Comparison of ENCODE assay signal across 17 cellular contexts in genomic region chr22:48942698-48943566, GRCh38.
DNase-seq lines count a peak whose midpoint lies in the region; ATAC-seq and TF ChIP-seq lines count a peak whose summit lies in the region.
"Had no signal": no experiment of that assay in that cellular context is flagged by ENCODE, and none has a peak within 500 bp of the region (broad histone marks: within the 10 kb centered on the region; RNA-seq: fewer than 3 reads in every experiment).

No MANE protein-coding gene starts in this region.

- TF ChIP-seq CTCF in dorsolateral prefrontal cortex (IDR thresholded peaks at IDR 0.05 in 54 of 56, conservative IDR thresholded peaks at IDR 0.05 in 2 of 56; ENCODE audit: low read depth in 1 of 56, partially characterized antibody in 56 of 56) = no peak

- peak overlapping the region in 1 of 59 donors; percentile 29 for H3K4me3 ChIP-seq in dorsolateral prefrontal cortex
- H3K4me3 ChIP-seq: breast epithelium, skin epidermis had no signal

- no peak overlapping the region for H3K27ac Mint-ChIP-seq in stimulated activated naive CD8-positive, alpha-beta T cell treated with anti-CD3 and anti-CD28 coated beads, Interleukin-15, amount 100 ng/mL, for 72 hours
- H3K27ac Mint-ChIP-seq: WTC11 had no signal

- H3K9me3 Mint-ChIP-seq in stimulated activated naive CD8-positive, alpha-beta T cell treated with anti-CD3 and anti-CD28 coated beads, Interleukin-15, amount 100 ng/mL, for 72 hours = no peaks in the 10 kb centered on the region
- H3K9me3 Mint-ChIP-seq: WTC11 had no signal

- no peak overlapping the region for H3K4me3 Mint-ChIP-seq in stimulated activated naive CD8-positive, alpha-beta T cell treated with anti-CD3 and anti-CD28 coated beads, Interleukin-15, amount 100 ng/mL, for 72 hours
- H3K4me3 Mint-ChIP-seq: WTC11 had no signal

- intact Hi-C loops in dorsolateral prefrontal cortex (cut with DNase I) = loop anchor here in 1 of 2 donors (2.0 to 10.0 kb wide), 4 partner anchors 20 to 692 kb away; no protein-coding TSS in a partner anchor

- peak in 4 of 10 donors; percentile 9 to 44 (median 36) for DNase-seq in dorsolateral prefrontal cortex
- peak; percentile 3 for DNase-seq in mucosa of gallbladder (ENCODE audit: low spot score)
- DNase-seq in stimulated activated naive CD8-positive, alpha-beta T cell treated with anti-CD3 and anti-CD28 coated beads, Interleukin-15, amount 100 ng/mL, for 72 hours = no peak
- no peak for DNase-seq in Ammon's horn (ENCODE audit: low spot score)
- DNase-seq: activated CD4-positive, alpha-beta T cell treated with anti-CD3 and anti-CD28 coated beads, Interleukin-2, amount 50 U/mL, for 48 hours; EL; NCI-H1105; NCI-H2081 treated with DMSO at 0.1 percent for 48 hours; NCI-H446 treated with DMSO at 0.1 percent for 48 hours; stimulated activated CD4-positive, alpha-beta T cell treated with anti-CD3 and anti-CD28 coated beads, Interleukin-4, amount 100 ng/mL, for 1 hour had no signal

- ATAC-seq in HG02571 (IDR thresholded peaks at IDR 0.05; ENCODE audit: unreplicated experiment) = no peak
- ATAC-seq in stimulated activated naive CD8-positive, alpha-beta T cell treated with anti-CD3 and anti-CD28 coated beads, Interleukin-15, amount 100 ng/mL, for 72 hours = no peak

- H3K27ac ChIP-seq in dorsolateral prefrontal cortex = peak overlapping the region in 54 of 59 donors; percentile 25 to 90 (median 78)
- peak overlapping the region; percentile 78 for H3K27ac ChIP-seq in temporal lobe (ENCODE audit: low read depth, low read length)
- H3K27ac ChIP-seq: breast epithelium, parathyroid adenoma, skin epidermis had no signal

- no peak for TF ChIP-seq RAD21 in Ishikawa (IDR thresholded peaks at IDR 0.05; ENCODE audit: low read depth)

- peaks cover 0 to 5% (median 0%) of the 10 kb centered on the region in 45 donors for H3K27me3 ChIP-seq in dorsolateral prefrontal cortex

- TF ChIP-seq EP300 in Ishikawa (IDR thresholded peaks at IDR 0.05; ENCODE audit: borderline replicate concordance) = no peak

- H3K27me3 Mint-ChIP-seq in stimulated activated naive CD8-positive, alpha-beta T cell treated with anti-CD3 and anti-CD28 coated beads, Interleukin-15, amount 100 ng/mL, for 72 hours = no peaks in the 10 kb centered on the region

- no peaks in the 10 kb centered on the region for H3K4me1 Mint-ChIP-seq in stimulated activated naive CD8-positive, alpha-beta T cell treated with anti-CD3 and anti-CD28 coated beads, Interleukin-15, amount 100 ng/mL, for 72 hours
- H3K4me1 Mint-ChIP-seq: WTC11 had no signal

TF ChIP-seq in Ishikawa, 13 proteins besides CTCF, POLR2A, EP300 and RAD21:
- TF ChIP-seq USF1 (IDR thresholded peaks at IDR 0.05) (no peak), FOXM1 (IDR thresholded peaks at IDR 0.05; ENCODE audit: borderline replicate concordance, low read depth) (no peak), TAF1 (IDR thresholded peaks at IDR 0.05; ENCODE audit: low read depth) (no peak), REST (IDR thresholded peaks at IDR 0.05; ENCODE audit: low read depth) (peak; percentile 50; the same call in 1 of the 2 replicates), YY1 (IDR thresholded peaks at IDR 0.05; ENCODE audit: low read depth) (no peak), NFIC (IDR thresholded peaks at IDR 0.05) (no peak)
